In genomic region chr1:2091611-2092604, GRCh38 we compare ENCODE assay signal across 8 cellular contexts. TPM values are rescaled to one million over a fixed set of nuclear protein-coding genes. Genes with fewer than 3 reads are reported as not detected.
A peak's percentile ranks its signal among the peaks of the same experiment; 100 is the strongest.
DNase-seq lines count a peak whose midpoint lies in the region; ATAC-seq and TF ChIP-seq lines count a peak whose summit lies in the region.

No MANE protein-coding gene starts in this region.

- H3K4me1 ChIP-seq in thoracic aorta (ENCODE audit: control insufficient read depth in 1 of 2, low read depth in 2 of 2): no peaks in the 10 kb centered on the region

- H3K9me3 ChIP-seq in thoracic aorta: no peaks in the 10 kb centered on the region

- DNase-seq in GM13976 (ENCODE audit: low spot score) (peak; percentile 73), dermis blood vessel endothelial cell (peak; percentile 68), middle frontal gyrus (ENCODE audit: extremely low spot score, low spot score) (peak; percentile 22), thoracic aorta (ENCODE audit: low spot score) (no peak), NCI-H1694 treated with DMSO at 0.1 percent for 48 hours (lab: John Stamatoyannopoulos, UW) (no peak), NCI-H2196 (lab: John Stamatoyannopoulos, UW; ENCODE audit: unreplicated experiment) (no peak)

- TF ChIP-seq CTCF in GM13976 (IDR thresholded peaks at IDR 0.05; ENCODE audit: borderline replicate concordance, control extremely low read depth, extremely low read depth, insufficient read depth, missing control alignments) (peak; percentile 80), WI38 (IDR thresholded peaks at IDR 0.05; ENCODE audit: low read depth, low read length) (peak; percentile 34; the same call in 1 of the 2 replicates), thoracic aorta (IDR thresholded peaks at IDR 0.05) (peak; percentile 32)

- no peaks in the 10 kb centered on the region for H3K27me3 ChIP-seq in thoracic aorta (replicated peaks; ENCODE audit: insufficient read depth)

- no peak overlapping the region for H3K4me3 ChIP-seq in WI38 (ENCODE audit: low read depth, low read length)
- H3K4me3 ChIP-seq in thoracic aorta: no peak overlapping the region

- H3K36me3 ChIP-seq in thoracic aorta: no peaks in the 10 kb centered on the region

- ATAC-seq in thoracic aorta (ENCODE audit: insufficient number of reproducible peaks, low FRiP score, low read depth) (no peak), HG02870 (IDR thresholded peaks at IDR 0.05; ENCODE audit: unreplicated experiment) (no peak)

- no peak overlapping the region for H3K27ac ChIP-seq in thoracic aorta

- in situ Hi-C loops in GM13976 (cut with MboI; ENCODE audit: low sequenced_read_pairs, unreplicated experiment): no loop called here

RNA-seq across cellular contexts. Expression of gene PRKCZ, which starts 41.7 kb away (rescaled TPM):
- total RNA-seq in dermis blood vessel endothelial cell (20.6 and 22.8 TPM in 2 replicates), thoracic aorta (under 1 TPM in 1 of 2 donors, not detected in 1; 0.68 TPM)

Comparison
In these comparisons a context has a peak if more than half of its experiments do, and no peak if none do; other contexts are left out.
1. DNase-seq: peak in GM13976 (single experiment), dermis blood vessel endothelial cell (single experiment) and middle frontal gyrus (single experiment); none in thoracic aorta (single experiment), NCI-H1694 treated with DMSO at 0.1 percent for 48 hours (single experiment) and NCI-H2196 (single experiment).
2. RNA of gene PRKCZ, which starts 41.7 kb away (total RNA-seq): 20.6 to 22.8 TPM in dermis blood vessel endothelial cell; 0.68 TPM in thoracic aorta; every median in the first group is over 10 times any median in the second.
3. Peak in every context shown above with its lines, with median percentiles within 50 percentile points of each other: CTCF ChIP-seq.